Comparison of ENCODE assay signal across 8 cellular contexts in genomic region chr16:58336332-58337089, GRCh38. TPM values are rescaled to one million over a fixed set of nuclear protein-coding genes. Genes with fewer than 3 reads are reported as not detected.
DNase-seq lines count a peak whose midpoint lies in the region; ATAC-seq, FAIRE-seq and TF ChIP-seq lines count a peak whose summit lies in the region.

No MANE protein-coding gene starts in this region.

- H3K4me3 ChIP-seq in GM06990 (replicated peaks; ENCODE audit: low read depth, low read length): no peak overlapping the region
- H3K4me3 ChIP-seq in astrocyte (ENCODE audit: insufficient read depth, low read depth, low read length): peak overlapping the region; percentile 4
- peak overlapping the region; percentile 27 to 42 (median 34) for H3K4me3 ChIP-seq in gastrocnemius medialis

- DNase-seq in GM06990 (ENCODE audit: extremely low read depth, insufficient read length): peak; percentile 77
- peak; percentile 35 for DNase-seq in NCI-H128 (lab: John Stamatoyannopoulos, UW; ENCODE audit: unreplicated experiment)
- DNase-seq in T-helper 22 cell (ENCODE audit: low read depth): peak; percentile 30
- DNase-seq in astrocyte (ENCODE audit: low read depth): peak; percentile 24
- peak; percentile 67 to 77 for DNase-seq in hippocampal formation (lab: John Stamatoyannopoulos, UW)
- DNase-seq in gastrocnemius medialis: peak; percentile 52 to 55

- peak overlapping the region; percentile 37 for H2AFZ ChIP-seq in astrocyte (ENCODE audit: low read depth, low read length)

- H3K27me3 ChIP-seq in GM06990 (replicated peaks; ENCODE audit: control insufficient read depth, insufficient read depth, low read length) (no peaks in the 10 kb centered on the region), astrocyte (ENCODE audit: insufficient read depth, low read length) (no peaks in the 10 kb centered on the region), gastrocnemius medialis (no peaks in the 10 kb centered on the region)

- peak overlapping the region; percentile 77 for H3K4me2 ChIP-seq in astrocyte (ENCODE audit: low read length)

- H3K79me2 ChIP-seq in astrocyte (ENCODE audit: insufficient read depth, low read length): no peaks in the 10 kb centered on the region

- no peak overlapping the region for H3K4me3 Mint-ChIP-seq in astrocyte (ENCODE audit: unreplicated experiment)

- no peaks in the 10 kb centered on the region for H4K20me1 ChIP-seq in astrocyte (ENCODE audit: insufficient read depth, low read length)

- H3K27ac ChIP-seq in astrocyte (ENCODE audit: low read depth, low read length): no peak overlapping the region
- H3K27ac ChIP-seq in gastrocnemius medialis: peak overlapping the region in 2 of 4 donors; percentile 11 to 13

- in situ Hi-C loops in gastrocnemius medialis (cut with MboI; ENCODE audit: low sequenced_read_pairs in 4 of 4): loop anchor here (5.0 to 25.0 kb wide), 6 partner anchors 146 to 426 kb away; no protein-coding TSS in a partner anchor

- no peaks in the 10 kb centered on the region for H3K27me3 Mint-ChIP-seq in astrocyte (ENCODE audit: low read depth, unreplicated experiment)

- H3K4me1 ChIP-seq in astrocyte (ENCODE audit: insufficient read depth, low read length) (no peaks in the 10 kb centered on the region), gastrocnemius medialis (peaks cover 0 to 7% of the 10 kb centered on the region in 2 donors)

- H3K36me3 ChIP-seq in GM06990 (ENCODE audit: control insufficient read depth, insufficient read depth, low read length): no peaks in the 10 kb centered on the region
- H3K36me3 ChIP-seq in astrocyte (ENCODE audit: insufficient read depth, low read length): no peaks in the 10 kb centered on the region
- no peaks in the 10 kb centered on the region for H3K36me3 ChIP-seq in gastrocnemius medialis

- ATAC-seq in HG02588 (IDR thresholded peaks at IDR 0.05; ENCODE audit: unreplicated experiment) (peak; percentile 70), gastrocnemius medialis (peak; percentile 76 to 84), GM21619 (IDR thresholded peaks at IDR 0.05; ENCODE audit: unreplicated experiment) (no peak)

- peak; percentile 91 for TF ChIP-seq CTCF in GM06990 (IDR thresholded peaks at IDR 0.05; ENCODE audit: insufficient read depth, low read length, poor library complexity, severe bottlenecking)
- TF ChIP-seq CTCF in astrocyte (IDR thresholded peaks at IDR 0.05; ENCODE audit: insufficient read depth, low read depth, low read length): peak; percentile 97
- TF ChIP-seq CTCF in gastrocnemius medialis (IDR thresholded peaks at IDR 0.05 in 4 of 5, conservative IDR thresholded peaks at IDR 0.05 in 1 of 5): peak; percentile 69 to 93 (median 85)

- intact Hi-C loops in gastrocnemius medialis (cut with DNase I; ENCODE audit: low total_unique reads): loop anchor here (1.0 kb wide), 3 partner anchors 151 to 420 kb away; no protein-coding TSS in a partner anchor

- H3K36me3 Mint-ChIP-seq in astrocyte (ENCODE audit: low read depth, unreplicated experiment): no peaks in the 10 kb centered on the region

- H3K4me1 Mint-ChIP-seq in astrocyte (ENCODE audit: low read depth, unreplicated experiment): peaks cover 1% of the 10 kb centered on the region

- H3K9me3 ChIP-seq in astrocyte (ENCODE audit: insufficient read depth, low read depth, low read length): no peaks in the 10 kb centered on the region
- H3K9me3 ChIP-seq in gastrocnemius medialis: no peaks in the 10 kb centered on the region

- no peak overlapping the region for H3K9ac ChIP-seq in astrocyte (ENCODE audit: low read length)

- H3K27ac Mint-ChIP-seq in astrocyte (ENCODE audit: unreplicated experiment): no peak overlapping the region

- no peak for TF ChIP-seq POLR2A in gastrocnemius medialis (IDR thresholded peaks at IDR 0.05)

- H3K9me3 Mint-ChIP-seq in astrocyte (ENCODE audit: unreplicated experiment): no peaks in the 10 kb centered on the region

- no peak for FAIRE-seq in astrocyte (lab: Jason Lieb, UNC)

RNA-seq across cellular contexts. Expression of gene PRSS54, which starts 41.7 kb away (rescaled TPM):
- total RNA-seq in astrocyte (not detected in 2 replicates), gastrocnemius medialis (not detected)

RNA-seq across cellular contexts. Expression of gene GINS3, which starts 55.8 kb away (rescaled TPM):
- 2.5 and 3.6 TPM in 2 replicates for total RNA-seq in astrocyte
- total RNA-seq in gastrocnemius medialis: 1 to 10 TPM in 2 of 4 donors, under 1 TPM in 2; 0.55 to 3.3 (median 1.0) TPM

Comparison
In these comparisons a context has a peak if more than half of its experiments do, and no peak if none do; other contexts are left out.
1. DNase-seq: peak in every context shown above with its lines; median percentile 77 in GM06990; 72 in hippocampal formation; 54 in gastrocnemius medialis; 35 in NCI-H128; 30 in T-helper 22 cell; 24 in astrocyte.